ENCODE assay signal across 11 cellular contexts in the genomic region with DNA sequence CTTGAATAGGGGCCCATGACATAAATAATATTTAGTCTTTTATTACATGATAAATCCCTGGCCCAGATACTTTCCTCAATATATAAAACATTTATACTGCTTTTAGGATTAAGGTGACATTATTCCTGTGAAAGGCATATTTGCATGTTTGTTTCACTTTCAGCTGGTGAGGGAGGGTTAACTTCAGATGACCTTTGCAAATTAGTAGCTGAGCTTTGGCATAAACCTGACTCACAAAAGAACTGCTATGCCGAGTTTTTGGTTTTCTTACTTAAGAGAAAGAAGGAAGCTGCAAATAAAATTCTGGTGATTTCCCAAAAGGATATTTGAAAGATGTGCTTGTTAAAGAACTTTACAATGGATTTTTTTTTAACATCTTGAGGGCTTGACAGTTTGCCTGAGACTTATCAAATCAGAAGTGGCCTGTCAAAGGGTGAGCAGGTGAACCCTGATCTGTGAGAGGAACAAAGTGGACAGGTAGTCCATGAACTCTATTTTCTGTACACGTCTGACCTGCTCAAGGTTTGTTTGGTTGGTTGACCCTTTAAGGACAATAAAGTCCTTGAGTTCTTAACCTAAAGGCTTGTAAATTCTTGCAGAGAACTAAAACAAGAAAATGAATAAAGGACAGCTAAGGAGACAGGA.
DNase-seq lines count a peak whose midpoint lies in the region; ATAC-seq, FAIRE-seq and TF ChIP-seq lines count a peak whose summit lies in the region.
"Had no signal": no experiment of that assay in that cellular context is flagged by ENCODE, and none has a peak within 500 bp of the region (broad histone marks: within the 10 kb centered on the region; RNA-seq: fewer than 3 reads in every experiment).

No MANE protein-coding gene starts in this region.

- FAIRE-seq in GM12891 (lab: Jason Lieb, UNC) = peak; percentile 81

- TF ChIP-seq POLR2A in GM12891 (IDR thresholded peaks at IDR 0.05; ENCODE audit: low read depth, low read length) = no peak

- no peak for DNase-seq in GM12891 (ENCODE audit: insufficient read length, low spot score)
- peak; percentile 18 to 51 for DNase-seq in NCI-H526 (lab: John Stamatoyannopoulos, UW)
- no peak for DNase-seq in activated T-cell treated with anti-CD3 and anti-CD28 coated beads, Interleukin-2, amount 50 U/mL, for 1 hour
- DNase-seq in stimulated activated naive CD4-positive, alpha-beta T cell (lab: John Stamatoyannopoulos, UW) = no peak
- no peak for DNase-seq in stimulated activated CD8-positive, alpha-beta memory T cell treated with anti-CD3 and anti-CD28 coated beads, Interleukin-4, amount 100 ng/mL, for 48 hours
- DNase-seq in stimulated activated CD4-positive, alpha-beta T cell treated with anti-CD3 and anti-CD28 coated beads, Interleukin-2, amount 100 ng/mL, for 24 hours = no peak
- DNase-seq: Karpas-422, left colon, right cardiac atrium had no signal

- ATAC-seq in GM19397 (IDR thresholded peaks at IDR 0.05; ENCODE audit: unreplicated experiment) (peak; percentile 87), HG02938 (IDR thresholded peaks at IDR 0.05; ENCODE audit: unreplicated experiment) (peak; percentile 91)
- ATAC-seq: left colon, right cardiac atrium had no signal

TF ChIP-seq in GM12891, 5 proteins besides CTCF, POLR2A, EP300 and RAD21:
- TF ChIP-seq POLR2AphosphoS5 (IDR thresholded peaks at IDR 0.05; ENCODE audit: low read depth, low read length) (no peak), PAX5 (IDR thresholded peaks at IDR 0.05; ENCODE audit: insufficient read depth, low read length, severe bottlenecking) (no peak), POU2F2 (IDR thresholded peaks at IDR 0.05; ENCODE audit: low read depth, low read length) (no peak), TAF1 (IDR thresholded peaks at IDR 0.05; ENCODE audit: low read depth, low read length) (no peak)

Comparison
In these comparisons a context has a peak if more than half of its experiments do, and no peak if none do; other contexts are left out.
1. DNase-seq: peak in NCI-H526 (2 of 2); none in GM12891 (single experiment), activated T-cell treated with anti-CD3 and anti-CD28 coated beads, Interleukin-2, amount 50 U/mL, for 1 hour (single experiment), stimulated activated naive CD4-positive, alpha-beta T cell (0 of 6), stimulated activated CD8-positive, alpha-beta memory T cell treated with anti-CD3 and anti-CD28 coated beads, Interleukin-4, amount 100 ng/mL, for 48 hours (single experiment) and stimulated activated CD4-positive, alpha-beta T cell treated with anti-CD3 and anti-CD28 coated beads, Interleukin-2, amount 100 ng/mL, for 24 hours (0 of 2).